2 cellular contexts compared by ENCODE assay signal in the genomic region with DNA sequence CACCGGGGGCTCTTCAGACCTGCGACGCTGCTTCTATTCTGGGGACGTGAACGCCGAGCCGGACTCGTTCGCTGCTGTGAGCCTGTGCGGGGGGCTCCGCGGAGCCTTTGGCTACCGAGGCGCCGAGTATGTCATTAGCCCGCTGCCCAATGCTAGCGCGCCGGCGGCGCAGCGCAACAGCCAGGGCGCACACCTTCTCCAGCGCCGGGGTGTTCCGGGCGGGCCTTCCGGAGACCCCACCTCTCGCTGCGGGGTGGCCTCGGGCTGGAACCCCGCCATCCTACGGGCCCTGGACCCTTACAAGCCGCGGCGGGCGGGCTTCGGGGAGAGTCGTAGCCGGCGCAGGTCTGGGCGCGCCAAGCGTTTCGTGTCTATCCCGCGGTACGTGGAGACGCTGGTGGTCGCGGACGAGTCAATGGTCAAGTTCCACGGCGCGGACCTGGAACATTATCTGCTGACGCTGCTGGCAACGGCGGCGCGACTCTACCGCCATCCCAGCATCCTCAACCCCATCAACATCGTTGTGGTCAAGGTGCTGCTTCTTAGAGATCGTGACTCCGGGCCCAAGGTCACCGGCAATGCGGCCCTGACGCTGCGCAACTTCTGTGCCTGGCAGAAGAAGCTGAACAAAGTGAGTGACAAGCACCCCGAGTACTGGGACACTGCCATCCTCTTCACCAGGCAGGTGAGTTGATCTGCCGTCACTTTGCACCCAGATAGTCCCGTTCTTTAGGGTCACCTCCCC.
TF ChIP-seq lines count a peak whose summit lies in the region.

No MANE protein-coding gene starts in this region.

TF ChIP-seq in liver, 16 proteins besides CTCF, POLR2A, EP300 and RAD21:
- TF ChIP-seq, protein P1, sequence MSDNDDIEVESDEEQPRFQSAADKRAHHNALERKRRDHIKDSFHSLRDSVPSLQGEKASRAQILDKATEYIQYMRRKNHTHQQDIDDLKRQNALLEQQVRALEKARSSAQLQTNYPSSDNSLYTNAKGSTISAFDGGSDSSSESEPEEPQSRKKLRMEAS (IDR thresholded peaks at IDR 0.05): no peak
- TF ChIP-seq FOXA2 (IDR thresholded peaks at IDR 0.05) (no peak), SP1 (IDR thresholded peaks at IDR 0.05) (no peak), YY1 (IDR thresholded peaks at IDR 0.05) (no peak), HNF4G (IDR thresholded peaks at IDR 0.05) (no peak), EGR1 (IDR thresholded peaks at IDR 0.05; ENCODE audit: low read depth in 2 of 2) (no peak), RXRA (IDR thresholded peaks at IDR 0.05) (no peak), TAF1 (conservative IDR thresholded peaks at IDR 0.05) (no peak), FOXA1 (IDR thresholded peaks at IDR 0.05) (no peak), HNF4A (conservative IDR thresholded peaks at IDR 0.05) (no peak), NR2F2 (IDR thresholded peaks at IDR 0.05) (no peak), GABPA (IDR thresholded peaks at IDR 0.05 in 1 of 2, conservative IDR thresholded peaks at IDR 0.05 in 1 of 2) (no peak), JUND (IDR thresholded peaks at IDR 0.05) (no peak)
- TF ChIP-seq, protein P2, sequence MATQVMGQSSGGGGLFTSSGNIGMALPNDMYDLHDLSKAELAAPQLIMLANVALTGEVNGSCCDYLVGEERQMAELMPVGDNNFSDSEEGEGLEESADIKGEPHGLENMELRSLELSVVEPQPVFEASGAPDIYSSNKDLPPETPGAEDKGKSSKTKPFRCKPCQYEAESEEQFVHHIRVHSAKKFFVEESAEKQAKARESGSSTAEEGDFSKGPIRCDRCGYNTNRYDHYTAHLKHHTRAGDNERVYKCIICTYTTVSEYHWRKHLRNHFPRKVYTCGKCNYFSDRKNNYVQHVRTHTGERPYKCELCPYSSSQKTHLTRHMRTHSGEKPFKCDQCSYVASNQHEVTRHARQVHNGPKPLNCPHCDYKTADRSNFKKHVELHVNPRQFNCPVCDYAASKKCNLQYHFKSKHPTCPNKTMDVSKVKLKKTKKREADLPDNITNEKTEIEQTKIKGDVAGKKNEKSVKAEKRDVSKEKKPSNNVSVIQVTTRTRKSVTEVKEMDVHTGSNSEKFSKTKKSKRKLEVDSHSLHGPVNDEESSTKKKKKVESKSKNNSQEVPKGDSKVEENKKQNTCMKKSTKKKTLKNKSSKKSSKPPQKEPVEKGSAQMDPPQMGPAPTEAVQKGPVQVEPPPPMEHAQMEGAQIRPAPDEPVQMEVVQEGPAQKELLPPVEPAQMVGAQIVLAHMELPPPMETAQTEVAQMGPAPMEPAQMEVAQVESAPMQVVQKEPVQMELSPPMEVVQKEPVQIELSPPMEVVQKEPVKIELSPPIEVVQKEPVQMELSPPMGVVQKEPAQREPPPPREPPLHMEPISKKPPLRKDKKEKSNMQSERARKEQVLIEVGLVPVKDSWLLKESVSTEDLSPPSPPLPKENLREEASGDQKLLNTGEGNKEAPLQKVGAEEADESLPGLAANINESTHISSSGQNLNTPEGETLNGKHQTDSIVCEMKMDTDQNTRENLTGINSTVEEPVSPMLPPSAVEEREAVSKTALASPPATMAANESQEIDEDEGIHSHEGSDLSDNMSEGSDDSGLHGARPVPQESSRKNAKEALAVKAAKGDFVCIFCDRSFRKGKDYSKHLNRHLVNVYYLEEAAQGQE (IDR thresholded peaks at IDR 0.05): no peak
- TF ChIP-seq, protein P3, sequence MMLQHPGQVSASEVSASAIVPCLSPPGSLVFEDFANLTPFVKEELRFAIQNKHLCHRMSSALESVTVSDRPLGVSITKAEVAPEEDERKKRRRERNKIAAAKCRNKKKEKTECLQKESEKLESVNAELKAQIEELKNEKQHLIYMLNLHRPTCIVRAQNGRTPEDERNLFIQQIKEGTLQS (IDR thresholded peaks at IDR 0.05): no peak
- TF ChIP-seq, protein P4, sequence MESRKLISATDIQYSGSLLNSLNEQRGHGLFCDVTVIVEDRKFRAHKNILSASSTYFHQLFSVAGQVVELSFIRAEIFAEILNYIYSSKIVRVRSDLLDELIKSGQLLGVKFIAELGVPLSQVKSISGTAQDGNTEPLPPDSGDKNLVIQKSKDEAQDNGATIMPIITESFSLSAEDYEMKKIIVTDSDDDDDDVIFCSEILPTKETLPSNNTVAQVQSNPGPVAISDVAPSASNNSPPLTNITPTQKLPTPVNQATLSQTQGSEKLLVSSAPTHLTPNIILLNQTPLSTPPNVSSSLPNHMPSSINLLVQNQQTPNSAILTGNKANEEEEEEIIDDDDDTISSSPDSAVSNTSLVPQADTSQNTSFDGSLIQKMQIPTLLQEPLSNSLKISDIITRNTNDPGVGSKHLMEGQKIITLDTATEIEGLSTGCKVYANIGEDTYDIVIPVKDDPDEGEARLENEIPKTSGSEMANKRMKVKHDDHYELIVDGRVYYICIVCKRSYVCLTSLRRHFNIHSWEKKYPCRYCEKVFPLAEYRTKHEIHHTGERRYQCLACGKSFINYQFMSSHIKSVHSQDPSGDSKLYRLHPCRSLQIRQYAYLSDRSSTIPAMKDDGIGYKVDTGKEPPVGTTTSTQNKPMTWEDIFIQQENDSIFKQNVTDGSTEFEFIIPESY (IDR thresholded peaks at IDR 0.05): no peak

TF ChIP-seq in HepG2, 621 proteins besides CTCF, POLR2A, EP300 and RAD21:
- TF ChIP-seq ZNF616 (CRISPR knock-in tag; IDR thresholded peaks at IDR 0.05; ENCODE audit: low read depth) (no peak), ZNF589 (CRISPR knock-in tag; conservative IDR thresholded peaks at IDR 0.05) (no peak), ZFP90 (CRISPR knock-in tag; IDR thresholded peaks at IDR 0.05; ENCODE audit: borderline replicate concordance) (no peak), RORA (CRISPR knock-in tag; IDR thresholded peaks at IDR 0.05) (no peak), KMT2B (CRISPR knock-in tag; IDR thresholded peaks at IDR 0.05) (no peak), DPF2 (CRISPR knock-in tag; IDR thresholded peaks at IDR 0.05; ENCODE audit: borderline replicate concordance, low read depth) (no peak)
- TF ChIP-seq, protein P5, sequence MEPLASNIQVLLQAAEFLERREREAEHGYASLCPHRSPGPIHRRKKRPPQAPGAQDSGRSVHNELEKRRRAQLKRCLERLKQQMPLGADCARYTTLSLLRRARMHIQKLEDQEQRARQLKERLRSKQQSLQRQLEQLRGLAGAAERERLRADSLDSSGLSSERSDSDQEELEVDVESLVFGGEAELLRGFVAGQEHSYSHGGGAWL (CRISPR knock-in tag; IDR thresholded peaks at IDR 0.05): no peak
